9 cellular contexts compared by ENCODE assay signal in genomic region chr13:19984430-19985218, GRCh38. TPM values are rescaled to one million over a fixed set of nuclear protein-coding genes. Genes with fewer than 3 reads are reported as not detected.
DNase-seq lines count a peak whose midpoint lies in the region; ATAC-seq and TF ChIP-seq lines count a peak whose summit lies in the region.
"Had no signal": no experiment of that assay in that cellular context is flagged by ENCODE, and none has a peak within 500 bp of the region (broad histone marks: within the 10 kb centered on the region; RNA-seq: fewer than 3 reads in every experiment).

No MANE protein-coding gene starts in this region.

- H2BK20ac ChIP-seq in IMR-90 (ENCODE audit: low read depth, low read length): no peak overlapping the region

- peaks cover 48% of the 10 kb centered on the region for H3K4me1 Mint-ChIP-seq in activated naive CD8-positive, alpha-beta T cell (ENCODE audit: low read depth)

- DNase-seq in NCI-H2171 treated with DMSO at 0.1 percent for 48 hours (lab: John Stamatoyannopoulos, UW) (peak; percentile 9), NCI-H2171 (lab: John Stamatoyannopoulos, UW) (no peak), IMR-90 (peak; percentile 72), iPS-NIHi11 (ENCODE audit: low spot score) (peak; percentile 36), upper lobe of left lung (no peak)

- no peak overlapping the region for H3K4ac ChIP-seq in IMR-90 (ENCODE audit: low read depth, low read length)

- peak; percentile 60 for TF ChIP-seq RAD21 in IMR-90 (IDR thresholded peaks at IDR 0.05; ENCODE audit: low read length)

- H3K36me3 ChIP-seq in IMR-90 (ENCODE audit: control insufficient read depth, insufficient read depth, low read length) (peaks cover 22% of the 10 kb centered on the region), upper lobe of left lung (peaks cover 0 to 12% (median 5%) of the 10 kb centered on the region in 4 donors)

- no peak overlapping the region for H2AFZ ChIP-seq in IMR-90 (replicated peaks; ENCODE audit: low read length, poor library complexity)

- H3K4me2 ChIP-seq in IMR-90 (ENCODE audit: low read depth, low read length): no peak overlapping the region

- no peaks in the 10 kb centered on the region for H3K27me3 Mint-ChIP-seq in activated naive CD8-positive, alpha-beta T cell
- H3K27me3 Mint-ChIP-seq: activated naive CD4-positive, alpha-beta T cell treated with anti-CD3 and anti-CD28 coated beads, Interleukin-2, amount 50 U/mL, for 24 hours had no signal

- intact Hi-C loops in IMR-90 (cut with micrococcal nuclease): no loop called here

- no peak overlapping the region for H2BK15ac ChIP-seq in IMR-90 (ENCODE audit: low read depth, low read length)

- CTCF ChIA-PET in IMR-90 (lab: Yijun Ruan, JAX): interaction anchor here (0.6 to 2.1 kb wide), 9 partner anchors 9 to 178 kb away, joined by 3 to 5 read pairs (median 3); no protein-coding TSS in a partner anchor

- peaks cover 4% of the 10 kb centered on the region for H3K4me1 ChIP-seq in IMR-90 (ENCODE audit: control insufficient read depth, insufficient read depth, low read length)
- peaks cover 0 to 23% (median 10%) of the 10 kb centered on the region in 4 donors for H3K4me1 ChIP-seq in upper lobe of left lung

- H3K4me3 ChIP-seq in IMR-90 (ENCODE audit: insufficient read depth, low read depth, low read length) (no peak overlapping the region), upper lobe of left lung (no peak overlapping the region)

- H3K27me3 ChIP-seq in IMR-90 (ENCODE audit: control insufficient read depth, insufficient read depth, low read length): no peaks in the 10 kb centered on the region
- H3K27me3 ChIP-seq in upper lobe of left lung: no peaks in the 10 kb centered on the region

- H3K79me1 ChIP-seq in IMR-90 (ENCODE audit: low read depth in 1 of 2, low read length in 2 of 2): peaks cover 43 to 61% of the 10 kb centered on the region in 2 experiments

- no peak overlapping the region for H3K4me3 Mint-ChIP-seq in activated naive CD8-positive, alpha-beta T cell
- H3K4me3 Mint-ChIP-seq: activated naive CD4-positive, alpha-beta T cell treated with anti-CD3 and anti-CD28 coated beads, Interleukin-2, amount 50 U/mL, for 24 hours had no signal

- ATAC-seq in GM21528 (IDR thresholded peaks at IDR 0.05; ENCODE audit: low FRiP score, unreplicated experiment): peak; percentile 67
- peak; percentile 97 for ATAC-seq in IMR-90 (ENCODE audit: low read depth)
- ATAC-seq in upper lobe of left lung (ENCODE audit: low FRiP score in 2 of 2): no peak
- ATAC-seq in GM19324 (IDR thresholded peaks at IDR 0.05; ENCODE audit: low FRiP score, unreplicated experiment): no peak

- peaks cover 6% of the 10 kb centered on the region for H3K36me3 Mint-ChIP-seq in activated naive CD8-positive, alpha-beta T cell

- peak overlapping the region; percentile 19 for H2AK9ac ChIP-seq in IMR-90 (replicated peaks; ENCODE audit: low read depth, low read length, poor library complexity)

- no CpG with 5 or more reads among the region's 5 CpGs for WGBS in IMR-90 (ENCODE audit: extremely low coverage in 2 of 2, insufficient read length in 1 of 2), 2 experiments
- 60 to 70% methylated on average over 5 of the region's 5 CpGs for WGBS in upper lobe of left lung, 2 donors

- H2AK5ac ChIP-seq in IMR-90 (ENCODE audit: low read depth, low read length): no peak overlapping the region

- TF ChIP-seq CTCF in IMR-90 (conservative IDR thresholded peaks at IDR 0.05; ENCODE audit: low read depth, low read length): peak; percentile 79
- peak in 5 of 6 experiments; percentile 21 to 41 (median 35) for TF ChIP-seq CTCF in upper lobe of left lung (IDR thresholded peaks at IDR 0.05)

- H4K8ac ChIP-seq in IMR-90 (ENCODE audit: low read depth in 2 of 2, low read length in 2 of 2): no peak overlapping the region

- in situ Hi-C loops in IMR-90 (cut with MboI; ENCODE audit: low sequenced_read_pairs): loop anchor here (25.0 kb wide), 1 partner anchor 322 kb away; no protein-coding TSS in a partner anchor

- BruUV-seq in IMR-90 (replicated peaks; lab: Mats Ljungman, UMichigan): no TSS peak

- H3K9me3 Mint-ChIP-seq in activated naive CD8-positive, alpha-beta T cell (ENCODE audit: low read depth): no peaks in the 10 kb centered on the region
- H3K9me3 Mint-ChIP-seq: activated naive CD4-positive, alpha-beta T cell treated with anti-CD3 and anti-CD28 coated beads, Interleukin-2, amount 50 U/mL, for 24 hours had no signal

- peak overlapping the region; percentile 42 for H3K27ac Mint-ChIP-seq in activated naive CD8-positive, alpha-beta T cell
- H3K27ac Mint-ChIP-seq: activated naive CD4-positive, alpha-beta T cell treated with anti-CD3 and anti-CD28 coated beads, Interleukin-2, amount 50 U/mL, for 24 hours had no signal

- no peak overlapping the region for H2BK5ac ChIP-seq in IMR-90 (ENCODE audit: low read depth, low read length, poor library complexity, severe bottlenecking)

- peaks cover 11% of the 10 kb centered on the region for H3K9me1 ChIP-seq in IMR-90 (ENCODE audit: insufficient read depth, low read length)

- peaks cover 53% of the 10 kb centered on the region for H4K20me1 ChIP-seq in IMR-90 (ENCODE audit: insufficient read depth, low read length)

- H3K27ac ChIP-seq in IMR-90 (ENCODE audit: insufficient read depth, low read length) (no peak overlapping the region; the same call in 1 of the 2 replicates), upper lobe of left lung (no peak overlapping the region)

- POLR2A ChIA-PET in IMR-90 (lab: Charles Lee; ENCODE audit: unreplicated experiment): no interaction called here

- H3K56ac ChIP-seq in IMR-90 (ENCODE audit: extremely low read depth, insufficient read depth, low read length): no peak overlapping the region

- dilution Hi-C loops in IMR-90 (cut with HindIII; ENCODE audit: low sequenced_read_pairs, unreplicated experiment): no loop called here

- H2BK120ac ChIP-seq in IMR-90 (ENCODE audit: low read depth, low read length): no peak overlapping the region

- TF ChIP-seq POLR2A in IMR-90 (IDR thresholded peaks at IDR 0.05; ENCODE audit: low read depth, low read length) (no peak), upper lobe of left lung (IDR thresholded peaks at IDR 0.05) (no peak)

- no peak for TF ChIP-seq EP300 in upper lobe of left lung (IDR thresholded peaks at IDR 0.05)

- H3K23ac ChIP-seq in IMR-90 (ENCODE audit: low read depth, low read length): no peak overlapping the region

- H4K91ac ChIP-seq in IMR-90 (ENCODE audit: insufficient read depth, low read depth, low read length): no peak overlapping the region

- no peak overlapping the region for H3K14ac ChIP-seq in IMR-90 (replicated peaks; ENCODE audit: low read depth, low read length)

- no peak overlapping the region for H4K5ac ChIP-seq in IMR-90 (ENCODE audit: low read depth, low read length)

- H3K18ac ChIP-seq in IMR-90 (ENCODE audit: low read depth, low read length): no peak overlapping the region

- H3K9me3 ChIP-seq in IMR-90 (ENCODE audit: control insufficient read depth, insufficient read depth, low read length) (no peaks in the 10 kb centered on the region), upper lobe of left lung (no peaks in the 10 kb centered on the region)

- H3K9ac ChIP-seq in IMR-90 (ENCODE audit: low read depth, low read length): no peak overlapping the region

TF ChIP-seq in IMR-90, 13 proteins besides CTCF, POLR2A, EP300 and RAD21:
- TF ChIP-seq NFE2L2 (IDR thresholded peaks at IDR 0.05; ENCODE audit: low read depth, low read length) (no peak), FOS (IDR thresholded peaks at IDR 0.05; ENCODE audit: low read depth, low read length) (no peak), SMC3 (IDR thresholded peaks at IDR 0.05; ENCODE audit: low read depth, low read length) (peak; percentile 46), MXI1 (IDR thresholded peaks at IDR 0.05; ENCODE audit: borderline replicate concordance, low read depth, low read length) (no peak)

RNA-seq across cellular contexts. Expression of gene ZMYM2, which starts 26.1 kb away (rescaled TPM):
- total RNA-seq in IMR-90 (2012; rRNA removed) (51.1 and 60.3 TPM in 2 replicates), upper lobe of left lung (100 to 1,000 TPM in 1 of 6 donors, 10 to 100 TPM in 5; 36.8 to 101 (median 59.4) TPM)
- 10.8 and 15.7 TPM in 2 replicates for polyA plus RNA-seq in IMR-90 (2012; rRNA removed)
- 1.5 and 1.7 TPM in 2 replicates for polyA plus RNA-seq in IMR-90 (2012; cell fraction: cytosol; rRNA removed)
- 4.1 and 52.3 TPM in 2 replicates for polyA plus RNA-seq in IMR-90 (2012; cell fraction: nucleus; rRNA removed; ENCODE audit: low replicate concordance)

Comparison
In these comparisons a context has a peak if more than half of its experiments do, and no peak if none do; other contexts are left out.
1. DNase-seq: peak in NCI-H2171 treated with DMSO at 0.1 percent for 48 hours (single experiment), IMR-90 (single experiment) and iPS-NIHi11 (single experiment); none in NCI-H2171 (single experiment) and upper lobe of left lung (0 of 2).
2. ATAC-seq: peak in GM21528 (single experiment) and IMR-90 (single experiment); none in upper lobe of left lung (0 of 2) and GM19324 (single experiment).